Comparison of ENCODE assay signal across 21 cellular contexts in genomic region chr7:113268757-113269156, GRCh38.
DNase-seq lines count a peak whose midpoint lies in the region; ATAC-seq, FAIRE-seq and TF ChIP-seq lines count a peak whose summit lies in the region.
"Had no signal": no experiment of that assay in that cellular context is flagged by ENCODE, and none has a peak within 500 bp of the region (broad histone marks: within the 10 kb centered on the region; RNA-seq: fewer than 3 reads in every experiment).

No MANE protein-coding gene starts in this region.

- DNase-seq in EH (ENCODE audit: low read depth) (peak; percentile 46), NCI-H524 treated with DMSO at 0.1 percent for 48 hours (lab: John Stamatoyannopoulos, UW) (peak; percentile 7), WERI-Rb-1 (peak; percentile 10), NCI-H345 (lab: John Stamatoyannopoulos, UW) (no peak), urothelium cell line (ENCODE audit: low spot score) (no peak)
- DNase-seq: CD4-positive, alpha-beta T cell; COR-L47; DMS79 treated with DMSO at 0.1 percent for 48 hours; MM.1S; NCI-H1048; NCI-H1436; NCI-H187 treated with DMSO at 0.1 percent for 48 hours; NCI-H2107; NK-92 treated with Interleukin-12 subunit alpha and Interleukin-12 subunit beta, amount 100 ng/mL, for 24 hours had no signal

- peaks cover 7% of the 10 kb centered on the region for H3K9me3 ChIP-seq in WERI-Rb-1 (ENCODE audit: severe bottlenecking)

- no peak for TF ChIP-seq CTCF in C4-2B (conservative IDR thresholded peaks at IDR 0.05)
- no peak for TF ChIP-seq CTCF in WERI-Rb-1 (IDR thresholded peaks at IDR 0.05; ENCODE audit: low read depth, low read length)

- FAIRE-seq in urothelium cell line (lab: Jason Lieb, UNC) = no peak
- FAIRE-seq: G401.6, GM12892, H54 had no signal

- no peak overlapping the region for H3K4me3 ChIP-seq in WERI-Rb-1 (ENCODE audit: low read depth, low read length)
- H3K4me3 ChIP-seq: SJSA1 had no signal

- H3K27ac ChIP-seq in C4-2B = 0 out of 2 replicates have a peak overlapping the region, but pooled peaks have one; percentile 0
- H3K27ac ChIP-seq in WERI-Rb-1 = no peak overlapping the region
- H3K27ac ChIP-seq: SJSA1 had no signal

- ATAC-seq in GM18520 (IDR thresholded peaks at IDR 0.05; ENCODE audit: unreplicated experiment) = no peak
- ATAC-seq: Panc1 had no signal

- no peaks in the 10 kb centered on the region for H3K27me3 ChIP-seq in WERI-Rb-1 (ENCODE audit: insufficient read depth, low read depth, severe bottlenecking)
- H3K27me3 ChIP-seq: SJSA1 had no signal

- no peaks in the 10 kb centered on the region for H3K36me3 ChIP-seq in WERI-Rb-1
- H3K36me3 ChIP-seq: SJSA1 had no signal

Comparison
In these comparisons a context has a peak if more than half of its experiments do, and no peak if none do; other contexts are left out.
1. DNase-seq: peak in EH (single experiment), NCI-H524 treated with DMSO at 0.1 percent for 48 hours (single experiment) and WERI-Rb-1 (single experiment); none in NCI-H345 (single experiment) and urothelium cell line (single experiment).